Comparison of ENCODE assay signal across 15 cellular contexts in genomic region chr21:35779690-35780570, GRCh38.
A peak's percentile ranks its signal among the peaks of the same experiment; 100 is the strongest.
DNase-seq lines count a peak whose midpoint lies in the region; ATAC-seq, FAIRE-seq and TF ChIP-seq lines count a peak whose summit lies in the region.
"Had no signal": no experiment of that assay in that cellular context is flagged by ENCODE, and none has a peak within 500 bp of the region (broad histone marks: within the 10 kb centered on the region; RNA-seq: fewer than 3 reads in every experiment).

No MANE protein-coding gene starts in this region.

- H3K27ac ChIP-seq in astrocyte (ENCODE audit: low read depth, low read length): peak overlapping the region; percentile 66

- H3K9ac ChIP-seq in astrocyte (ENCODE audit: low read length): peak overlapping the region; percentile 19

- H3K4me3 ChIP-seq in AG09309 (ENCODE audit: control insufficient read depth, low read depth, low read length): no peak overlapping the region
- H3K4me3 ChIP-seq in astrocyte (ENCODE audit: insufficient read depth, low read depth, low read length): no peak overlapping the region
- H3K4me3 ChIP-seq in kidney epithelial cell (ENCODE audit: low read depth, low read length): no peak overlapping the region

- H3K4me3 Mint-ChIP-seq in astrocyte (ENCODE audit: unreplicated experiment): no peak overlapping the region
- H3K4me3 Mint-ChIP-seq: activated naive CD8-positive, alpha-beta T cell treated with anti-CD3 and anti-CD28 coated beads for 36 hours; CD4-positive, CD25-positive, alpha-beta regulatory T cell; endodermal cell; nephron; stimulated activated naive CD8-positive, alpha-beta T cell treated with anti-CD3 and anti-CD28 coated beads, Interleukin-15, Interleukin-2, amounts not matched to agents 100 ng/mL and 50 ng/mL, for 24 hours had no signal

- no peaks in the 10 kb centered on the region for H4K20me1 ChIP-seq in astrocyte (ENCODE audit: insufficient read depth, low read length)

- DNase-seq in AG09309 (ENCODE audit: low read depth): peak; percentile 77
- DNase-seq in HS-5 (ENCODE audit: low read depth): peak; percentile 76
- peak; percentile 90 for DNase-seq in astrocyte (ENCODE audit: low read depth)
- peak; percentile 79 for DNase-seq in kidney epithelial cell (ENCODE audit: low read depth)
- DNase-seq in stimulated activated CD4-positive, alpha-beta T cell treated with anti-CD3 and anti-CD28 coated beads, Interleukin-2, amount 100 ng/mL, for 48 hours: no peak
- no peak for DNase-seq in frontal cortex (ENCODE audit: low spot score in 2 of 2)
- DNase-seq: activated naive CD8-positive, alpha-beta T cell treated with anti-CD3 and anti-CD28 coated beads for 36 hours; CD4-positive, CD25-positive, alpha-beta regulatory T cell; endodermal cell; NCI-H187; NK-92 treated with Interleukin-12 subunit alpha and Interleukin-12 subunit beta, amount 100 ng/mL, for 24 hours had no signal

- no peak for ATAC-seq in GM19455 (IDR thresholded peaks at IDR 0.05; ENCODE audit: unreplicated experiment)
- ATAC-seq in esophagus mucosa: no peak

- H3K27ac Mint-ChIP-seq in astrocyte (ENCODE audit: unreplicated experiment): peak overlapping the region; percentile 63
- H3K27ac Mint-ChIP-seq: activated naive CD8-positive, alpha-beta T cell treated with anti-CD3 and anti-CD28 coated beads for 36 hours; CD4-positive, CD25-positive, alpha-beta regulatory T cell; endodermal cell; stimulated activated naive CD8-positive, alpha-beta T cell treated with anti-CD3 and anti-CD28 coated beads, Interleukin-15, Interleukin-2, amounts not matched to agents 100 ng/mL and 50 ng/mL, for 24 hours had no signal

- TF ChIP-seq CTCF in AG09309 (IDR thresholded peaks at IDR 0.05; ENCODE audit: control insufficient read depth, insufficient read depth, low read depth, low read length, missing control alignments) (no peak), astrocyte (IDR thresholded peaks at IDR 0.05; ENCODE audit: insufficient read depth, low read depth, low read length) (no peak), kidney epithelial cell (IDR thresholded peaks at IDR 0.05; ENCODE audit: insufficient read depth, low read length, poor library complexity, severe bottlenecking) (no peak)

- H3K36me3 ChIP-seq in astrocyte (ENCODE audit: insufficient read depth, low read length) (no peaks in the 10 kb centered on the region), kidney epithelial cell (ENCODE audit: control insufficient read depth, insufficient read depth, low read length) (no peaks in the 10 kb centered on the region)

- peak; percentile 99 for FAIRE-seq in astrocyte (lab: Jason Lieb, UNC)
- no peak for FAIRE-seq in frontal cortex (lab: Jason Lieb, UNC)

- no peaks in the 10 kb centered on the region for H3K79me2 ChIP-seq in astrocyte (ENCODE audit: insufficient read depth, low read length)

- peak overlapping the region; percentile 16 for H3K4me2 ChIP-seq in astrocyte (ENCODE audit: low read length)

- H3K36me3 Mint-ChIP-seq in astrocyte (ENCODE audit: low read depth, unreplicated experiment): no peaks in the 10 kb centered on the region
- H3K36me3 Mint-ChIP-seq: activated naive CD8-positive, alpha-beta T cell treated with anti-CD3 and anti-CD28 coated beads for 36 hours; CD4-positive, CD25-positive, alpha-beta regulatory T cell had no signal

- peaks cover 12% of the 10 kb centered on the region for H3K4me1 ChIP-seq in astrocyte (ENCODE audit: insufficient read depth, low read length)

- H3K9me3 ChIP-seq in astrocyte (ENCODE audit: insufficient read depth, low read depth, low read length): peaks cover 4% of the 10 kb centered on the region

- H3K27me3 ChIP-seq in astrocyte (ENCODE audit: insufficient read depth, low read length): no peaks in the 10 kb centered on the region
- no peaks in the 10 kb centered on the region for H3K27me3 ChIP-seq in kidney epithelial cell (ENCODE audit: control insufficient read depth, insufficient read depth, low read length)

- H2AFZ ChIP-seq in astrocyte (ENCODE audit: low read depth, low read length): no peak overlapping the region

- peaks cover 11% of the 10 kb centered on the region for H3K4me1 Mint-ChIP-seq in astrocyte (ENCODE audit: low read depth, unreplicated experiment)
- H3K4me1 Mint-ChIP-seq: activated naive CD8-positive, alpha-beta T cell treated with anti-CD3 and anti-CD28 coated beads for 36 hours; CD4-positive, CD25-positive, alpha-beta regulatory T cell; endodermal cell had no signal

- H3K9me3 Mint-ChIP-seq in astrocyte (ENCODE audit: unreplicated experiment): peaks cover 7% of the 10 kb centered on the region
- H3K9me3 Mint-ChIP-seq: activated naive CD8-positive, alpha-beta T cell treated with anti-CD3 and anti-CD28 coated beads for 36 hours; endodermal cell; stimulated activated naive CD8-positive, alpha-beta T cell treated with anti-CD3 and anti-CD28 coated beads, Interleukin-15, Interleukin-2, amounts not matched to agents 100 ng/mL and 50 ng/mL, for 24 hours had no signal

- H3K27me3 Mint-ChIP-seq in astrocyte (ENCODE audit: low read depth, unreplicated experiment): peaks cover 5% of the 10 kb centered on the region

Comparison
In these comparisons a context has a peak if more than half of its experiments do, and no peak if none do; other contexts are left out.
1. DNase-seq: peak in AG09309 (single experiment), HS-5 (single experiment), astrocyte (single experiment) and kidney epithelial cell (single experiment); none in stimulated activated CD4-positive, alpha-beta T cell treated with anti-CD3 and anti-CD28 coated beads, Interleukin-2, amount 100 ng/mL, for 48 hours (0 of 2) and frontal cortex (0 of 2).